Comparison of ENCODE assay signal across 9 cellular contexts in the genomic region with DNA sequence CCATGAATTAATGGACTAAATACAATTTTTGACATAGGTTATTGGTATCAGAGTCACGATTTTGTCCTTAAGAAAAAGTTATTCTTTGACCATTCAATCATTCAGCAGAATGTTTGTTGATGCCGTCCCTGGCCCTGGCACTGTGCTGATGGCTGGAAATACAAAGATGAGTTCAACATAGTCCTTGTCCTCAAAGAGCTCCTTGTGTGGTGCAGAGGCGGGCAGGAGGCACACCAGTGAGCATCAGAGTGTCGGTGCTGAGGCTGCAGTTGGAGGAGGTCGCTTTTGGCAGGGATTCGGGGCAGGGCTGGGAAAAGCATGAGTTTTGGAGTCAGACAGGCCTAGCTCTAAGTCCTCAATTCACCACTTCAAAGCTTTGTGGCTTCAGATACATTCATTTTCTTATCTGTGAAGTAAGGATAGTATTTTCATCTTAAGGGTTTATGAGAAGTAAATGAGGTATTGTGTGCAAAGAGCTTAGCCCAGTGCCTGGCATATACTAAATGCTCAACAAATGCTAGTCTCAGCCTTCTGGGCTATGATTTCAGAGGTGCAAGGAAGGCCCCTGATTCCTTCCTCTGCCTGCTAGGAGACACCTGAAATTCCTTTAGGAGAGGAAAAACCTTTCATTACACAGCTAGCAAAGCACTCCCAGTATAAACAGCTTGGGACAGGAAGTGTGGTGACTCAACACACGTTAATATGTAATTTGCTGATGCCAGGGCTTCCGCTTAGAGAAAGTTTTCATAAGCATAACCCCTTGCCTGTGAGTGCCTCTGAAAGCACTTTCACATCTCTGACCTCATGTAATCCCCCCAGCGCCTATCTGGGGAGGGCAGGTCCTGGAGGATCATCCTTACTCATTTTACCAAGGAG.
A peak's percentile ranks its signal among the peaks of the same experiment; 100 is the strongest.
DNase-seq lines count a peak whose midpoint lies in the region; TF ChIP-seq lines count a peak whose summit lies in the region.
"Had no signal": no experiment of that assay in that cellular context is flagged by ENCODE, and none has a peak within 500 bp of the region (broad histone marks: within the 10 kb centered on the region; RNA-seq: fewer than 3 reads in every experiment).

No MANE protein-coding gene starts in this region.

- TF ChIP-seq EP300 in suprapubic skin (IDR thresholded peaks at IDR 0.05): no peak

- H3F3A ChIP-seq in PC-9 (ENCODE audit: insufficient read depth, low read depth): peaks cover 6% of the 10 kb centered on the region; the same call in 1 of the 2 replicates

- TF ChIP-seq POLR2A in suprapubic skin (IDR thresholded peaks at IDR 0.05): no peak

- no peaks in the 10 kb centered on the region for H3K9me3 ChIP-seq in BLaER1
- H3K9me3 ChIP-seq in PC-9 (ENCODE audit: insufficient read depth, low read depth): no peaks in the 10 kb centered on the region; the same call in 1 of the 2 replicates
- H3K9me3 ChIP-seq in ascending aorta: no peaks in the 10 kb centered on the region
- no peaks in the 10 kb centered on the region for H3K9me3 ChIP-seq in suprapubic skin

- H3K4me3 ChIP-seq in BLaER1 (no peak overlapping the region), PC-9 (no peak overlapping the region), ascending aorta (no peak overlapping the region), suprapubic skin (no peak overlapping the region)
- H3K4me3 ChIP-seq: cardiac muscle cell had no signal

- peak overlapping the region; percentile 71; the same call in 1 of the 2 replicates for H2AFZ ChIP-seq in PC-9

- no peaks in the 10 kb centered on the region for H3K27me3 ChIP-seq in BLaER1
- H3K27me3 ChIP-seq in PC-9 (ENCODE audit: insufficient read depth, low read depth): no peaks in the 10 kb centered on the region
- H3K27me3 ChIP-seq in ascending aorta: no peaks in the 10 kb centered on the region
- no peaks in the 10 kb centered on the region for H3K27me3 ChIP-seq in suprapubic skin
- H3K27me3 ChIP-seq: cardiac muscle cell had no signal

- peak overlapping the region; percentile 29 for H3K4me2 ChIP-seq in BLaER1
- peak overlapping the region; percentile 48 for H3K4me2 ChIP-seq in PC-9

- CTCF ChIA-PET in PC-9 (lab: Charles Lee): no interaction called here

- H3K27ac ChIP-seq in BLaER1 (no peak overlapping the region; the same call in 1 of the 2 replicates), PC-9 (peak overlapping the region; percentile 45), temporal lobe (ENCODE audit: low read depth, low read length) (peak overlapping the region; percentile 94), ascending aorta (no peak overlapping the region), suprapubic skin (no peak overlapping the region)
- H3K27ac ChIP-seq: cardiac muscle cell had no signal

- intact Hi-C loops in PC-9 (cut with micrococcal nuclease; ENCODE audit: unreplicated experiment): no loop called here
- intact Hi-C loops in ascending aorta (cut with DNase I): no loop called here

- H4K20me1 ChIP-seq in BLaER1 (no peaks in the 10 kb centered on the region), PC-9 (ENCODE audit: insufficient read depth) (no peaks in the 10 kb centered on the region)

- peak; percentile 83 for DNase-seq in HCEC 1CT
- DNase-seq in PC-9: peak in 1 of 2 experiments; percentile 43
- peak; percentile 92 for DNase-seq in globus pallidus (ENCODE audit: low spot score)
- DNase-seq in ascending aorta (ENCODE audit: low spot score in 2 of 2): no peak
- no peak for DNase-seq in activated CD4-positive, CD25-positive, alpha-beta regulatory T cell treated with anti-CD3 and anti-CD28 coated beads, Interleukin-2, amount 50 U/mL, for 72 hours
- no peak for DNase-seq in suprapubic skin (ENCODE audit: low spot score in 2 of 2)

- H3K36me3 ChIP-seq in BLaER1 (no peaks in the 10 kb centered on the region), PC-9 (ENCODE audit: low read depth) (no peaks in the 10 kb centered on the region), ascending aorta (no peaks in the 10 kb centered on the region), suprapubic skin (no peaks in the 10 kb centered on the region)
- H3K36me3 ChIP-seq: cardiac muscle cell had no signal

- no peak overlapping the region for H3K9ac ChIP-seq in BLaER1

- TF ChIP-seq CTCF in PC-9 (conservative IDR thresholded peaks at IDR 0.05): no peak
- TF ChIP-seq CTCF in ascending aorta (IDR thresholded peaks at IDR 0.05): no peak
- no peak for TF ChIP-seq CTCF in suprapubic skin (IDR thresholded peaks at IDR 0.05)

- H3K9me2 ChIP-seq in PC-9 (ENCODE audit: insufficient read depth): no peaks in the 10 kb centered on the region

- no peaks in the 10 kb centered on the region for H3K79me2 ChIP-seq in PC-9 (ENCODE audit: low read depth)

- H3K4me1 ChIP-seq in BLaER1: peaks cover 53% of the 10 kb centered on the region
- H3K4me1 ChIP-seq in PC-9 (replicated peaks; ENCODE audit: insufficient read depth): peaks cover 14% of the 10 kb centered on the region
- no peaks in the 10 kb centered on the region for H3K4me1 ChIP-seq in ascending aorta
- peaks cover 4% of the 10 kb centered on the region for H3K4me1 ChIP-seq in suprapubic skin

- BruUV-seq in PC-9 (replicated peaks; lab: Mats Ljungman, UMichigan): no TSS peak

- POLR2A ChIA-PET in PC-9 (lab: Charles Lee; ENCODE audit: unreplicated experiment): no interaction called here

- WGBS in suprapubic skin: 78% methylated on average over 8 of the region's 9 CpGs

Comparison
In these comparisons a context has a peak if more than half of its experiments do, and no peak if none do; other contexts are left out.
1. H3K27ac ChIP-seq: peak in PC-9 (single experiment) and temporal lobe (single experiment); none in BLaER1 (single experiment), ascending aorta (0 of 2) and suprapubic skin (single experiment).
2. DNase-seq: peak in HCEC 1CT (single experiment) and globus pallidus (single experiment); none in ascending aorta (0 of 2), activated CD4-positive, CD25-positive, alpha-beta regulatory T cell treated with anti-CD3 and anti-CD28 coated beads, Interleukin-2, amount 50 U/mL, for 72 hours (single experiment) and suprapubic skin (0 of 2).